Comparison of ENCODE assay signal across 21 cellular contexts in the genomic region with DNA sequence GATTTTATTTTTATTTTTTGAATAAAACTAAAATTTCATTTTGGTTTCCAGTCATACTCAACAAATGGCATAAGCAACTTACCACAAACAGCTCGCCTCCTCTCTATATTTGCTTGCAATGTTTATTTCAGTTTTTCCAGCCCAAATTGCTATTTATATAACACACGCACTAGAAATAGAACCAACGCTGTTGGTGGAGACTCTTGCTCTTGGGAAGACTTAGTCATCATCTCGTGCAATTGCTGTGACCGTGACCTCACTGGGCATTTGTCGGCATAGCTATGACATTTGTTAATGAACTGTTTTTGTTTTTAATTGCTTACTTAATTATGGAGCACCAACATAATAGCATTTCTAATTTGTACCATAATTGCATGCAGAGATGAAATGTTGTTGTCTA.
"Had no signal": no experiment of that assay in that cellular context is flagged by ENCODE, and none has a peak within 500 bp of the region (broad histone marks: within the 10 kb centered on the region; RNA-seq: fewer than 3 reads in every experiment).

No MANE protein-coding gene starts in this region.

- H3K4me1 ChIP-seq: breast epithelium, left lung, lower lobe of right lung, testis, transverse colon had no signal

- H3K27me3 ChIP-seq: breast epithelium, left lung, testis, transverse colon had no signal

- H3K9me3 ChIP-seq: breast epithelium, left lung, lower lobe of right lung, testis, transverse colon had no signal

- H3K27ac ChIP-seq: breast epithelium, left lung, lower lobe of right lung, testis, transverse colon had no signal

- H3K4me3 ChIP-seq: breast epithelium, left lung, lower lobe of right lung, testis, transverse colon had no signal

- DNase-seq: activated CD4-positive, alpha-beta T cell treated with anti-CD3 and anti-CD28 coated beads for 36 hours; activated CD4-positive, CD25-positive, alpha-beta regulatory T cell; activated CD8-positive, alpha-beta memory T cell treated with anti-CD3 and anti-CD28 coated beads, Interleukin-2, amount 10 ng/mL, durations not matched to agents 7 days and 5 days; activated CD8-positive, alpha-beta T cell treated with anti-CD3 and anti-CD28 coated beads, Interleukin-2, amount 10 ng/mL, durations not matched to agents 7 days and 5 days; activated naive CD4-positive, alpha-beta T cell; activated T-cell treated with anti-CD3 and anti-CD28 coated beads, Interleukin-2, amount 50 U/mL, for 48 hours; central memory CD4-positive, alpha-beta T cell; dermis blood vessel endothelial cell; effector CD4-positive, alpha-beta T cell; left lung; lower lobe of right lung; mesenchymal stem cell; posterior cingulate gyrus; right cardiac atrium; stimulated activated CD4-positive, alpha-beta T cell treated with anti-CD3 and anti-CD28 coated beads, Interleukin-4, amount 100 ng/mL, for 1 hour; stimulated activated naive CD8-positive, alpha-beta T cell treated with anti-CD3 and anti-CD28 coated beads, Interleukin-15, Interleukin-2, amounts not matched to agents 100 U/mL and 50 U/mL, for 24 hours; testis; transverse colon had no signal

- ATAC-seq: activated CD4-positive, alpha-beta T cell treated with anti-CD3 and anti-CD28 coated beads for 36 hours; activated CD8-positive, alpha-beta memory T cell treated with anti-CD3 and anti-CD28 coated beads, Interleukin-2, amount 10 ng/mL, durations not matched to agents 7 days and 5 days; activated CD8-positive, alpha-beta T cell treated with anti-CD3 and anti-CD28 coated beads, Interleukin-2, amount 10 ng/mL, durations not matched to agents 7 days and 5 days; activated naive CD4-positive, alpha-beta T cell treated with anti-CD3 and anti-CD28 coated beads, Interleukin-2, amount 50 U/mL, for 72 hours; left lung; lower lobe of right lung; natural killer cell treated with Interleukin-12 subunit alpha and Interleukin-12 subunit beta and Interleukin-15 and Interleukin-18, amount 100 ng/mL, for 72 hours; right cardiac atrium; stimulated activated naive CD8-positive, alpha-beta T cell treated with anti-CD3 and anti-CD28 coated beads, Interleukin-15, Interleukin-2, amounts not matched to agents 100 U/mL and 50 U/mL, for 24 hours had no signal

- H3K36me3 ChIP-seq: breast epithelium, left lung, lower lobe of right lung, transverse colon had no signal
